In the genomic region with DNA sequence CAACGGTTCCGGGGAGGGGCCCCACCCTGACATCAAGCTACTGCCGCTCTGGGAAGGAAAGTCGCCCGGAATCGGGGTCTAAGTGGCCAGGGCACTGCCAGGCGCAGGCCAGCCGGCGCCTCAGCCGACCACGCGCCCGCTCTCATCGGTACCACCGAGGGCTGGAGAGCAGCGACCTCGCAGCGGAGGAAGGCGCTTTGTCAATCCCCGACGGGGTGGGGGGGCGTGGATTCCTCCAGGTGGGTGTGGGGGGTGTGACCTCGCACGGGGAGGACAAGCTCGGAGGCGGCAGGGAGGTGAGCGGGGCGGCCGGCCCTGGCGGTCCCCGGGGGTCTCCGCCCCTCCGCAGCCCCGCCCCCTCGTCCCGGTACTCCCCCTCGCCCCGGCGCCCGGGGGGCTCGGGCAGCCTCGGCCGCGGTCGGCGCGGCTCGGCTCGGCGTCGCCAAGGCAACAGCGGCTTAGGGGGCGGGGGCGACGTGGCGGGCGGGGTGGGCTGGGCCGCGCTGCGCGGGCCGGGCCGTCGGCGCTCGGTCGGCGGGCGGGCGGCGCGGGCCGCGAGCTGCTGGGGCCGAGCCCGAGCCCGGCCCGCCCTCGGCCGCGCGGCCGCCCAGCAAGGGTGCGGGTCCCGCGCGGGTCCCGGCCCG, we compare ENCODE assay signal across 8 cellular contexts. TPM values are rescaled to one million over a fixed set of nuclear protein-coding genes. Genes with fewer than 3 reads are reported as not detected.
A peak's percentile ranks its signal among the peaks of the same experiment; 100 is the strongest.
DNase-seq lines count a peak whose midpoint lies in the region; ATAC-seq lines count a peak whose summit lies in the region.

No MANE protein-coding gene starts in this region.

- H3K27me3 Mint-ChIP-seq in activated T-helper 17 cell treated with anti-CD3 and anti-CD28 coated beads, Interleukin-2, amount 50 U/mL, for 72 hours: peaks cover 26% of the 10 kb centered on the region

- H3K27ac Mint-ChIP-seq in activated T-helper 17 cell treated with anti-CD3 and anti-CD28 coated beads, Interleukin-2, amount 50 U/mL, for 72 hours: no peak overlapping the region

- H3K36me3 Mint-ChIP-seq in activated T-helper 17 cell treated with anti-CD3 and anti-CD28 coated beads, Interleukin-2, amount 50 U/mL, for 72 hours (ENCODE audit: low read depth): no peaks in the 10 kb centered on the region

- H3K9ac ChIP-seq in iPS-15b (ENCODE audit: low read depth, low read length): no peak overlapping the region

- no peak overlapping the region for H3K27ac ChIP-seq in thymus (ENCODE audit: low read depth)

- H3K27me3 ChIP-seq in iPS-15b (ENCODE audit: control insufficient read depth, insufficient read depth, low read length) (peaks cover 18% of the 10 kb centered on the region), thymus (ENCODE audit: control insufficient read depth, insufficient read depth) (peaks cover 33% of the 10 kb centered on the region)

- H3K4me3 ChIP-seq in iPS-15b (ENCODE audit: low read depth, low read length): peak overlapping the region; percentile 43
- H3K4me3 ChIP-seq in thymus (ENCODE audit: low read length): peak overlapping the region; percentile 58

- no peaks in the 10 kb centered on the region for H3K9me3 ChIP-seq in iPS-15b (ENCODE audit: control insufficient read depth, insufficient read depth, low read length)
- peaks cover 1% of the 10 kb centered on the region for H3K9me3 ChIP-seq in thymus (ENCODE audit: control insufficient read depth)

- no peaks in the 10 kb centered on the region for H3K4me1 Mint-ChIP-seq in activated T-helper 17 cell treated with anti-CD3 and anti-CD28 coated beads, Interleukin-2, amount 50 U/mL, for 72 hours

- H3K4me1 ChIP-seq in iPS-15b (ENCODE audit: control insufficient read depth, insufficient read depth, low read length) (peaks cover 5% of the 10 kb centered on the region), thymus (ENCODE audit: control insufficient read depth, insufficient read depth, low read length) (peaks cover 16% of the 10 kb centered on the region)

- H3K4me3 Mint-ChIP-seq in activated T-helper 17 cell treated with anti-CD3 and anti-CD28 coated beads, Interleukin-2, amount 50 U/mL, for 72 hours: no peak overlapping the region

- 1% methylated on average over 89 of the region's 89 CpGs for WGBS in thymus

- peak; percentile 37 for ATAC-seq in GM18498 (IDR thresholded peaks at IDR 0.05; ENCODE audit: unreplicated experiment)
- ATAC-seq in HG03432 (IDR thresholded peaks at IDR 0.05; ENCODE audit: unreplicated experiment): peak; percentile 20
- peak; percentile 13 for ATAC-seq in activated T-helper 17 cell treated with anti-CD3 and anti-CD28 coated beads, Interleukin-2, amount 50 U/mL, for 72 hours (replicated peaks)

- DNase-seq in HuH-7.5 (ENCODE audit: low spot score): no peak
- no peak for DNase-seq in AML-193 (lab: John Stamatoyannopoulos, UW)
- no peak for DNase-seq in SIG-M5 (lab: John Stamatoyannopoulos, UW)

- H3K9me3 Mint-ChIP-seq in activated T-helper 17 cell treated with anti-CD3 and anti-CD28 coated beads, Interleukin-2, amount 50 U/mL, for 72 hours: no peaks in the 10 kb centered on the region

- H3K36me3 ChIP-seq in iPS-15b (ENCODE audit: control insufficient read depth, insufficient read depth, low read length): peaks cover 4% of the 10 kb centered on the region
- no peaks in the 10 kb centered on the region for H3K36me3 ChIP-seq in thymus (ENCODE audit: control insufficient read depth, insufficient read depth)

RNA-seq across cellular contexts. Expression of gene DAB2IP, which starts 47.3 kb away (rescaled TPM):
- under 1 TPM in 1 of 2 donors, not detected in 1; 0.09 TPM for total RNA-seq in activated T-helper 17 cell treated with anti-CD3 and anti-CD28 coated beads, Interleukin-2, amount 50 U/mL, for 72 hours
- 8.4 TPM for polyA plus RNA-seq in thymus
